1 cellular context compared by ENCODE assay signal in the genomic region with DNA sequence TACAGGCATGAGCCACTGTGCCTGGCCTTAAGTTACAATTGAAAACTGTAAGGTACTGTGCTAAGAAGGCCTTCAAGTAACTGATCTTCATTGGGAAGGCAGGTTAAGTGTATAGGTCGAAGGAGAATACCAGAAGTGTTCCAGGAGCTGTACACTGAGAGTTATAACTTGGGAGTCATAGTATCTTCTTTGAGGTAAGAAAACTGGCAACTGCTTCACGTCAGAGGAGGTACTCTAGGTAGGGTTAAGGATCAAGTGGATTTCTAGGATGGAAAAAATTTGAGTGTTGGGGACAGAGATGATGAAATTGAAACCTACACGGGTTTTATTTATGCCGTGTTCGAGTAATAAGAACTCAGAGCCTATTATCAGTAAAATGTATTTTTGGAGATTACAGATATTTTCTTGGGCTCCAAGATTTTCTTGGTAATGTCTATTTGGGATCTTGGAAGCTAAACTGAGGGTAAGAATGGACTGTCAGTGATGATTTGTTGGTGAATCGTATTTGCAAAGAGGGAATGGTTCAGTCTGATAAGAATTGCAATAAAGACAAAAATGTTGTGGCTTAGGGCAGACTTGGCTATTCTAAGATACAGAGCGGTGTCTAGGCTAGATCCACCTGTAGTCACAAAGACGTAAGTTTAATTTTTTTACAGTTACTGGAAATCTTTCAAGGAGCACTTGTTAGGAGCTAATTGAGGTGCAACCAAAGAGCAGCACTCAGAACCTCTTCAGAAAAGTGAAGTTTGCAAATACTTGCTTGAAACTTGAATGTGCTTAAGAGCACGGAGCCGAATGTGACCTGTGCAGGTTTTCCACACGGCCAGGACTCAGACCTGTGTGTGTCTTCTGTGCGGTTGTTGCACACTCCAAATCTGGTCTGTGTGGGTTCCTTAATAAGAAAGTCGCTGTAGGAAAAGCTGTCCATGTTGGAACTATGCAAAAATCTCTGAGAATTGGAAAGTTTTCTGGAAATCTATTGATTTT.
TF ChIP-seq lines count a peak whose summit lies in the region.

No MANE protein-coding gene starts in this region.

TF ChIP-seq in K562, 482 proteins besides CTCF, POLR2A, EP300 and RAD21 (continued from another document and continues in another):
- TF ChIP-seq, protein P1, sequence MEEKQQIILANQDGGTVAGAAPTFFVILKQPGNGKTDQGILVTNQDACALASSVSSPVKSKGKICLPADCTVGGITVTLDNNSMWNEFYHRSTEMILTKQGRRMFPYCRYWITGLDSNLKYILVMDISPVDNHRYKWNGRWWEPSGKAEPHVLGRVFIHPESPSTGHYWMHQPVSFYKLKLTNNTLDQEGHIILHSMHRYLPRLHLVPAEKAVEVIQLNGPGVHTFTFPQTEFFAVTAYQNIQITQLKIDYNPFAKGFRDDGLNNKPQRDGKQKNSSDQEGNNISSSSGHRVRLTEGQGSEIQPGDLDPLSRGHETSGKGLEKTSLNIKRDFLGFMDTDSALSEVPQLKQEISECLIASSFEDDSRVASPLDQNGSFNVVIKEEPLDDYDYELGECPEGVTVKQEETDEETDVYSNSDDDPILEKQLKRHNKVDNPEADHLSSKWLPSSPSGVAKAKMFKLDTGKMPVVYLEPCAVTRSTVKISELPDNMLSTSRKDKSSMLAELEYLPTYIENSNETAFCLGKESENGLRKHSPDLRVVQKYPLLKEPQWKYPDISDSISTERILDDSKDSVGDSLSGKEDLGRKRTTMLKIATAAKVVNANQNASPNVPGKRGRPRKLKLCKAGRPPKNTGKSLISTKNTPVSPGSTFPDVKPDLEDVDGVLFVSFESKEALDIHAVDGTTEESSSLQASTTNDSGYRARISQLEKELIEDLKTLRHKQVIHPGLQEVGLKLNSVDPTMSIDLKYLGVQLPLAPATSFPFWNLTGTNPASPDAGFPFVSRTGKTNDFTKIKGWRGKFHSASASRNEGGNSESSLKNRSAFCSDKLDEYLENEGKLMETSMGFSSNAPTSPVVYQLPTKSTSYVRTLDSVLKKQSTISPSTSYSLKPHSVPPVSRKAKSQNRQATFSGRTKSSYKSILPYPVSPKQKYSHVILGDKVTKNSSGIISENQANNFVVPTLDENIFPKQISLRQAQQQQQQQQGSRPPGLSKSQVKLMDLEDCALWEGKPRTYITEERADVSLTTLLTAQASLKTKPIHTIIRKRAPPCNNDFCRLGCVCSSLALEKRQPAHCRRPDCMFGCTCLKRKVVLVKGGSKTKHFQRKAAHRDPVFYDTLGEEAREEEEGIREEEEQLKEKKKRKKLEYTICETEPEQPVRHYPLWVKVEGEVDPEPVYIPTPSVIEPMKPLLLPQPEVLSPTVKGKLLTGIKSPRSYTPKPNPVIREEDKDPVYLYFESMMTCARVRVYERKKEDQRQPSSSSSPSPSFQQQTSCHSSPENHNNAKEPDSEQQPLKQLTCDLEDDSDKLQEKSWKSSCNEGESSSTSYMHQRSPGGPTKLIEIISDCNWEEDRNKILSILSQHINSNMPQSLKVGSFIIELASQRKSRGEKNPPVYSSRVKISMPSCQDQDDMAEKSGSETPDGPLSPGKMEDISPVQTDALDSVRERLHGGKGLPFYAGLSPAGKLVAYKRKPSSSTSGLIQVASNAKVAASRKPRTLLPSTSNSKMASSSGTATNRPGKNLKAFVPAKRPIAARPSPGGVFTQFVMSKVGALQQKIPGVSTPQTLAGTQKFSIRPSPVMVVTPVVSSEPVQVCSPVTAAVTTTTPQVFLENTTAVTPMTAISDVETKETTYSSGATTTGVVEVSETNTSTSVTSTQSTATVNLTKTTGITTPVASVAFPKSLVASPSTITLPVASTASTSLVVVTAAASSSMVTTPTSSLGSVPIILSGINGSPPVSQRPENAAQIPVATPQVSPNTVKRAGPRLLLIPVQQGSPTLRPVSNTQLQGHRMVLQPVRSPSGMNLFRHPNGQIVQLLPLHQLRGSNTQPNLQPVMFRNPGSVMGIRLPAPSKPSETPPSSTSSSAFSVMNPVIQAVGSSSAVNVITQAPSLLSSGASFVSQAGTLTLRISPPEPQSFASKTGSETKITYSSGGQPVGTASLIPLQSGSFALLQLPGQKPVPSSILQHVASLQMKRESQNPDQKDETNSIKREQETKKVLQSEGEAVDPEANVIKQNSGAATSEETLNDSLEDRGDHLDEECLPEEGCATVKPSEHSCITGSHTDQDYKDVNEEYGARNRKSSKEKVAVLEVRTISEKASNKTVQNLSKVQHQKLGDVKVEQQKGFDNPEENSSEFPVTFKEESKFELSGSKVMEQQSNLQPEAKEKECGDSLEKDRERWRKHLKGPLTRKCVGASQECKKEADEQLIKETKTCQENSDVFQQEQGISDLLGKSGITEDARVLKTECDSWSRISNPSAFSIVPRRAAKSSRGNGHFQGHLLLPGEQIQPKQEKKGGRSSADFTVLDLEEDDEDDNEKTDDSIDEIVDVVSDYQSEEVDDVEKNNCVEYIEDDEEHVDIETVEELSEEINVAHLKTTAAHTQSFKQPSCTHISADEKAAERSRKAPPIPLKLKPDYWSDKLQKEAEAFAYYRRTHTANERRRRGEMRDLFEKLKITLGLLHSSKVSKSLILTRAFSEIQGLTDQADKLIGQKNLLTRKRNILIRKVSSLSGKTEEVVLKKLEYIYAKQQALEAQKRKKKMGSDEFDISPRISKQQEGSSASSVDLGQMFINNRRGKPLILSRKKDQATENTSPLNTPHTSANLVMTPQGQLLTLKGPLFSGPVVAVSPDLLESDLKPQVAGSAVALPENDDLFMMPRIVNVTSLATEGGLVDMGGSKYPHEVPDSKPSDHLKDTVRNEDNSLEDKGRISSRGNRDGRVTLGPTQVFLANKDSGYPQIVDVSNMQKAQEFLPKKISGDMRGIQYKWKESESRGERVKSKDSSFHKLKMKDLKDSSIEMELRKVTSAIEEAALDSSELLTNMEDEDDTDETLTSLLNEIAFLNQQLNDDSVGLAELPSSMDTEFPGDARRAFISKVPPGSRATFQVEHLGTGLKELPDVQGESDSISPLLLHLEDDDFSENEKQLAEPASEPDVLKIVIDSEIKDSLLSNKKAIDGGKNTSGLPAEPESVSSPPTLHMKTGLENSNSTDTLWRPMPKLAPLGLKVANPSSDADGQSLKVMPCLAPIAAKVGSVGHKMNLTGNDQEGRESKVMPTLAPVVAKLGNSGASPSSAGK (IDR thresholded peaks at IDR 0.05): no peak
- no peak for TF ChIP-seq BCL6 (CRISPR knock-in tag; IDR thresholded peaks at IDR 0.05)
- TF ChIP-seq, protein P2, sequence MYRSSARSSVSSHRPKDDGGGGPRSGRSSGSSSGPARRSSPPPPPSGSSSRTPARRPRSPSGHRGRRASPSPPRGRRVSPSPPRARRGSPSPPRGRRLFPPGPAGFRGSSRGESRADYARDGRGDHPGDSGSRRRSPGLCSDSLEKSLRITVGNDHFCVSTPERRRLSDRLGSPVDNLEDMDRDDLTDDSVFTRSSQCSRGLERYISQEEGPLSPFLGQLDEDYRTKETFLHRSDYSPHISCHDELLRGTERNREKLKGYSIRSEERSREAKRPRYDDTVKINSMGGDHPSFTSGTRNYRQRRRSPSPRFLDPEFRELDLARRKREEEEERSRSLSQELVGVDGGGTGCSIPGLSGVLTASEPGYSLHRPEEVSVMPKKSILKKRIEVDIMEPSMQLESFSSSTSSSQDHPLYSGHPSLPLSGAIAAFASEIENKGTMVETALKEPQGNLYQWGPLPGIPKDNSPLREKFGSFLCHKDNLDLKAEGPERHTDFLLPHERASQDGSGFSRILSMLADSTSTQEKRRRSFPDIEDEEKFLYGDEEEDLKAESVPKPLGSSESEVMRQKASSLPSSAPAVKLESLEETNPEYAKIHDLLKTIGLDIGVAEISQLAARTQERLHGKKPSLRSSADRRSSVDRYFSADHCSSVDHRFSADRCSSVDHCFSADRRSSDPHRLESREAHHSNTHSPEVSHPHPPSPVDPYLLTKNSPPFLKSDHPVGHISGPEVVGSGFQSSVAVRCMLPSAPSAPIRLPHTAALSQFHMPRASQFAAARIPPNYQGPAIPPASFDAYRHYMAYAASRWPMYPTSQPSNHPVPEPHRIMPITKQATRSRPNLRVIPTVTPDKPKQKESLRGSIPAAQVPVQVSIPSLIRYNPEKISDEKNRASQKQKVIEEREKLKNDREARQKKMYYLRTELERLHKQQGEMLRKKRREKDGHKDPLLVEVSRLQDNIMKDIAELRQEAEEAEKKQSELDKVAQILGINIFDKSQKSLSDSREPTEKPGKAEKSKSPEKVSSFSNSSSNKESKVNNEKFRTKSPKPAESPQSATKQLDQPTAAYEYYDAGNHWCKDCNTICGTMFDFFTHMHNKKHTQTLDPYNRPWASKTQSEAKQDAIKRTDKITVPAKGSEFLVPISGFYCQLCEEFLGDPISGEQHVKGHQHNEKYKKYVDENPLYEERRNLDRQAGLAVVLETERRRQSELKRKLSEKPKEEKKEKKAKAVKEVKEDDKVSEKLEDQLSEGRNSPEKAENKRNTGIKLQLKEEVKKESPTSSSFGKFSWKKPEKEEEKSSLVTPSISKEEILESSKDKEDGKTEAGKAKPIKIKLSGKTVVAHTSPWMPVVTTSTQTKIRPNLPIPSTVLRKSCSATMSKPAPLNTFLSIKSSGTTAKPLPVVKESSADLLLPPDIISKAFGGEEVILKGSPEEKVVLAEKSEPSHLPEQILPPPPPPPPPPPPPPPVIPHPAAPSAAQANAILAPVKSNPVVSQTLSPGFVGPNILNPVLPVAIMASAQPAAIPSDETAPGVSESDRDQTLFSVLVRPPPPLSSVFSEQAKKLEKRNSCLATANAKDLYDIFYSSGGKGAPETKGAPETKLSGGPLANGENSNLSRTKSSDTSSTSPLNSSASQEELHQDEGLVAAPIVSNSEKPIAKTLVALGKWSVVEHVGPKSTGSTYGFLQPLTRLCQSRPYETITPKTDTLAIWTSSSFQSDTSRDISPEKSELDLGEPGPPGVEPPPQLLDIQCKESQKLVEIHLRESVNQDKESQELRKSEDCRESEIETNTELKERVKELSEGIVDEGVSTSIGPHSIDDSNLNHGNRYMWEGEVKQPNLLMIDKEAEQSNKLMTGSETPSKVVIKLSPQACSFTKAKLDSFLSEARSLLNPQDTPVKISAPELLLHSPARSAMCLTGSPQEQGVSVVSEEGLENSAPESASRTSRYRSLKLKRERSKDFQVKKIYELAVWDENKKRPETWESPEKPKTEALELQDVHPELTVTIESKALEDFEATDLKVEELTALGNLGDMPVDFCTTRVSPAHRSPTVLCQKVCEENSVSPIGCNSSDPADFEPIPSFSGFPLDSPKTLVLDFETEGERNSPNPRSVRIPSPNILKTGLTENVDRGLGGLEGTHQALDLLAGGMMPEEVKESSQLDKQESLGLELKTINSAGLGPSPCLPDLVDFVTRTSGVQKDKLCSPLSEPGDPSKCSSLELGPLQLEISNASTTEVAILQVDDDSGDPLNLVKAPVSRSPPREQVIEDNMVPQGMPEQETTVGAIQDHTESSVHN (IDR thresholded peaks at IDR 0.05; ENCODE audit: borderline replicate concordance in 1 of 2, low read depth in 1 of 2): no peak
- TF ChIP-seq, protein P3, sequence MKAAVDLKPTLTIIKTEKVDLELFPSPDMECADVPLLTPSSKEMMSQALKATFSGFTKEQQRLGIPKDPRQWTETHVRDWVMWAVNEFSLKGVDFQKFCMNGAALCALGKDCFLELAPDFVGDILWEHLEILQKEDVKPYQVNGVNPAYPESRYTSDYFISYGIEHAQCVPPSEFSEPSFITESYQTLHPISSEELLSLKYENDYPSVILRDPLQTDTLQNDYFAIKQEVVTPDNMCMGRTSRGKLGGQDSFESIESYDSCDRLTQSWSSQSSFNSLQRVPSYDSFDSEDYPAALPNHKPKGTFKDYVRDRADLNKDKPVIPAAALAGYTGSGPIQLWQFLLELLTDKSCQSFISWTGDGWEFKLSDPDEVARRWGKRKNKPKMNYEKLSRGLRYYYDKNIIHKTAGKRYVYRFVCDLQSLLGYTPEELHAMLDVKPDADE (conservative IDR thresholded peaks at IDR 0.05; ENCODE audit: control insufficient read depth, low read depth, low read length): no peak
- TF ChIP-seq, protein P4, sequence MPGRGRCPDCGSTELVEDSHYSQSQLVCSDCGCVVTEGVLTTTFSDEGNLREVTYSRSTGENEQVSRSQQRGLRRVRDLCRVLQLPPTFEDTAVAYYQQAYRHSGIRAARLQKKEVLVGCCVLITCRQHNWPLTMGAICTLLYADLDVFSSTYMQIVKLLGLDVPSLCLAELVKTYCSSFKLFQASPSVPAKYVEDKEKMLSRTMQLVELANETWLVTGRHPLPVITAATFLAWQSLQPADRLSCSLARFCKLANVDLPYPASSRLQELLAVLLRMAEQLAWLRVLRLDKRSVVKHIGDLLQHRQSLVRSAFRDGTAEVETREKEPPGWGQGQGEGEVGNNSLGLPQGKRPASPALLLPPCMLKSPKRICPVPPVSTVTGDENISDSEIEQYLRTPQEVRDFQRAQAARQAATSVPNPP (IDR thresholded peaks at IDR 0.05; ENCODE audit: borderline replicate concordance, insufficient read depth, insufficient read length): no peak
- TF ChIP-seq SMARCA4 (IDR thresholded peaks at IDR 0.05): peak; percentile 32; the same call in 1 of the 2 replicates
- TF ChIP-seq GTF2E2 (tag; IDR thresholded peaks at IDR 0.05): no peak
- peak; percentile 64 for TF ChIP-seq ARID1B (IDR thresholded peaks at IDR 0.05)
- TF ChIP-seq RNF2 (IDR thresholded peaks at IDR 0.05): no peak
- TF ChIP-seq, protein P5, sequence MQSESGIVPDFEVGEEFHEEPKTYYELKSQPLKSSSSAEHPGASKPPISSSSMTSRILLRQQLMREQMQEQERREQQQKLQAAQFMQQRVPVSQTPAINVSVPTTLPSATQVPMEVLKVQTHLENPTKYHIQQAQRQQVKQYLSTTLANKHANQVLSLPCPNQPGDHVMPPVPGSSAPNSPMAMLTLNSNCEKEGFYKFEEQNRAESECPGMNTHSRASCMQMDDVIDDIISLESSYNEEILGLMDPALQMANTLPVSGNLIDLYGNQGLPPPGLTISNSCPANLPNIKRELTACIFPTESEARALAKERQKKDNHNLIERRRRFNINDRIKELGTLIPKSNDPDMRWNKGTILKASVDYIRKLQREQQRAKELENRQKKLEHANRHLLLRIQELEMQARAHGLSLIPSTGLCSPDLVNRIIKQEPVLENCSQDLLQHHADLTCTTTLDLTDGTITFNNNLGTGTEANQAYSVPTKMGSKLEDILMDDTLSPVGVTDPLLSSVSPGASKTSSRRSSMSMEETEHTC (IDR thresholded peaks at IDR 0.05): no peak
- TF ChIP-seq CSDE1 (IDR thresholded peaks at IDR 0.05): no peak
- TF ChIP-seq ZNF134 (CRISPR knock-in tag; conservative IDR thresholded peaks at IDR 0.05): no peak
- TF ChIP-seq, protein P6, sequence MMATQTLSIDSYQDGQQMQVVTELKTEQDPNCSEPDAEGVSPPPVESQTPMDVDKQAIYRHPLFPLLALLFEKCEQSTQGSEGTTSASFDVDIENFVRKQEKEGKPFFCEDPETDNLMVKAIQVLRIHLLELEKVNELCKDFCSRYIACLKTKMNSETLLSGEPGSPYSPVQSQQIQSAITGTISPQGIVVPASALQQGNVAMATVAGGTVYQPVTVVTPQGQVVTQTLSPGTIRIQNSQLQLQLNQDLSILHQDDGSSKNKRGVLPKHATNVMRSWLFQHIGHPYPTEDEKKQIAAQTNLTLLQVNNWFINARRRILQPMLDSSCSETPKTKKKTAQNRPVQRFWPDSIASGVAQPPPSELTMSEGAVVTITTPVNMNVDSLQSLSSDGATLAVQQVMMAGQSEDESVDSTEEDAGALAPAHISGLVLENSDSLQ (IDR thresholded peaks at IDR 0.05): peak; percentile 72
- TF ChIP-seq, protein P7, sequence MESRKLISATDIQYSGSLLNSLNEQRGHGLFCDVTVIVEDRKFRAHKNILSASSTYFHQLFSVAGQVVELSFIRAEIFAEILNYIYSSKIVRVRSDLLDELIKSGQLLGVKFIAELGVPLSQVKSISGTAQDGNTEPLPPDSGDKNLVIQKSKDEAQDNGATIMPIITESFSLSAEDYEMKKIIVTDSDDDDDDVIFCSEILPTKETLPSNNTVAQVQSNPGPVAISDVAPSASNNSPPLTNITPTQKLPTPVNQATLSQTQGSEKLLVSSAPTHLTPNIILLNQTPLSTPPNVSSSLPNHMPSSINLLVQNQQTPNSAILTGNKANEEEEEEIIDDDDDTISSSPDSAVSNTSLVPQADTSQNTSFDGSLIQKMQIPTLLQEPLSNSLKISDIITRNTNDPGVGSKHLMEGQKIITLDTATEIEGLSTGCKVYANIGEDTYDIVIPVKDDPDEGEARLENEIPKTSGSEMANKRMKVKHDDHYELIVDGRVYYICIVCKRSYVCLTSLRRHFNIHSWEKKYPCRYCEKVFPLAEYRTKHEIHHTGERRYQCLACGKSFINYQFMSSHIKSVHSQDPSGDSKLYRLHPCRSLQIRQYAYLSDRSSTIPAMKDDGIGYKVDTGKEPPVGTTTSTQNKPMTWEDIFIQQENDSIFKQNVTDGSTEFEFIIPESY (CRISPR knock-in tag; IDR thresholded peaks at IDR 0.05): no peak
